Comparison of ENCODE assay signal across 8 cellular contexts in genomic region chr19:8413593-8413923, GRCh38. TPM values are rescaled to one million over a fixed set of nuclear protein-coding genes. Genes with fewer than 3 reads are reported as not detected.
A peak's percentile ranks its signal among the peaks of the same experiment; 100 is the strongest.
DNase-seq lines count a peak whose midpoint lies in the region; ATAC-seq and TF ChIP-seq lines count a peak whose summit lies in the region.

No MANE protein-coding gene starts in this region.

- 20% methylated on average over 6 of the region's 7 CpGs for WGBS in mammary epithelial cell (ENCODE audit: low coverage, missing lambda C conversion rate)

- CTCF ChIA-PET in mammary epithelial cell (lab: Charles Lee; ENCODE audit: low non-redundant PET): interaction anchor here (0.5 to 0.8 kb wide), 9 partner anchors 31 to 226 kb away, joined by 3 to 19 read pairs (median 4); no protein-coding TSS in a partner anchor

- dilution Hi-C loops in mammary epithelial cell (cut with HindIII; ENCODE audit: low sequenced_read_pairs): no loop called here

- TF ChIP-seq CTCF in HL-60 (IDR thresholded peaks at IDR 0.05; ENCODE audit: insufficient read depth, low read length) (no peak), mammary epithelial cell (conservative IDR thresholded peaks at IDR 0.05 in 1 of 2, IDR thresholded peaks at IDR 0.05 in 1 of 2; ENCODE audit: extremely low read depth in 1 of 2, insufficient read depth in 1 of 2, low read depth in 1 of 2, low read length in 2 of 2) (no peak)

- ATAC-seq in HG02571 (IDR thresholded peaks at IDR 0.05; ENCODE audit: unreplicated experiment): no peak

- no peaks in the 10 kb centered on the region for H3K27me3 ChIP-seq in ACC112 (ENCODE audit: insufficient read depth, low read length)
- H3K27me3 ChIP-seq in HL-60 (ENCODE audit: insufficient read depth, poor library complexity, severe bottlenecking): no peaks in the 10 kb centered on the region
- no peaks in the 10 kb centered on the region for H3K27me3 ChIP-seq in mammary epithelial cell (ENCODE audit: insufficient read depth, low read length)
- no peaks in the 10 kb centered on the region for H3K27me3 ChIP-seq in muscle layer of colon (ENCODE audit: control insufficient read depth in 1 of 2, insufficient read depth in 2 of 2, low read length in 2 of 2)

- intact Hi-C loops in mammary epithelial cell (cut with micrococcal nuclease): loop anchor here (1.0 to 5.0 kb wide), 5 partner anchors 31 to 164 kb away; partner anchors contain the start of genes HNRNPM and MYO1F

- DNase-seq in HL-60 (ENCODE audit: low read depth in 1 of 2, low spot score in 1 of 2) (no peak), mammary epithelial cell (no peak), putamen (ENCODE audit: low spot score) (no peak), ureter (ENCODE audit: low spot score) (no peak), RKO (ENCODE audit: low spot score) (no peak)

- H2AFZ ChIP-seq in ACC112 (ENCODE audit: low read length, unreplicated experiment): peak overlapping the region; percentile 62
- peak overlapping the region; percentile 95 for H2AFZ ChIP-seq in mammary epithelial cell (ENCODE audit: low read depth, low read length)

- peak overlapping the region; percentile 98 for H3K4me2 ChIP-seq in mammary epithelial cell (ENCODE audit: insufficient read depth, low read depth, low read length)

- H3K9me3 ChIP-seq in mammary epithelial cell (replicated peaks; ENCODE audit: insufficient read depth, low read length) (no peaks in the 10 kb centered on the region), muscle layer of colon (ENCODE audit: low read length) (no peaks in the 10 kb centered on the region)

- H4K20me1 ChIP-seq in mammary epithelial cell (ENCODE audit: insufficient read depth, low read length): no peaks in the 10 kb centered on the region

- H3K36me3 ChIP-seq in ACC112 (ENCODE audit: insufficient read depth, low read length) (no peaks in the 10 kb centered on the region), mammary epithelial cell (ENCODE audit: insufficient read depth, low read length) (no peaks in the 10 kb centered on the region), muscle layer of colon (ENCODE audit: insufficient read depth, low read length) (no peaks in the 10 kb centered on the region)

- no TSS peak for BruUV-seq in mammary epithelial cell (replicated peaks; lab: Mats Ljungman, UMichigan)

- H3K9ac ChIP-seq in mammary epithelial cell (ENCODE audit: insufficient read depth, low read length) (peak overlapping the region; percentile 40), muscle layer of colon (ENCODE audit: low read length) (peak overlapping the region; percentile 68)

- H3K4me3 ChIP-seq in ACC112 (ENCODE audit: low read depth, low read length) (peak overlapping the region; percentile 76), HL-60 (replicated peaks; ENCODE audit: insufficient read depth, low read length) (peak overlapping the region; percentile 54), mammary epithelial cell (replicated peaks in 1 of 3; ENCODE audit: insufficient read depth in 1 of 3, low read depth in 2 of 3, low read length in 3 of 3) (peak overlapping the region; percentile 74 to 80 (median 80)), muscle layer of colon (ENCODE audit: low read depth in 1 of 2, low read length in 2 of 2) (peak overlapping the region; percentile 66 to 92)

- no peaks in the 10 kb centered on the region for H3K79me2 ChIP-seq in ACC112 (ENCODE audit: control insufficient read depth, insufficient read depth, low read length, unreplicated experiment)
- H3K79me2 ChIP-seq in mammary epithelial cell (ENCODE audit: insufficient read depth, low read length): no peaks in the 10 kb centered on the region

- in situ Hi-C loops in mammary epithelial cell (cut with MboI; ENCODE audit: low sequenced_read_pairs in 2 of 2): no loop called here

- no peaks in the 10 kb centered on the region for H3K4me1 ChIP-seq in ACC112 (ENCODE audit: control insufficient read depth, insufficient read depth, low read length, unreplicated experiment)
- peaks cover 5% of the 10 kb centered on the region for H3K4me1 ChIP-seq in mammary epithelial cell (ENCODE audit: insufficient read depth, low read length)
- peaks cover 32% of the 10 kb centered on the region for H3K4me1 ChIP-seq in muscle layer of colon (ENCODE audit: insufficient read depth, low read length)

- H3K27ac ChIP-seq in ACC112 (ENCODE audit: low read depth, low read length) (no peak overlapping the region), HL-60 (replicated peaks) (no peak overlapping the region), mammary epithelial cell (ENCODE audit: insufficient read depth, low read depth, low read length) (no peak overlapping the region), muscle layer of colon (ENCODE audit: low read depth, low read length) (peak overlapping the region; percentile 47)

RNA-seq across cellular contexts. Expression of gene MARCHF2, which starts 0.5 kb away (rescaled TPM):
- 10 to 100 TPM; 21.9 to 48.3 TPM for total RNA-seq in mammary epithelial cell
- 22.4 TPM for polyA plus RNA-seq in mammary epithelial cell
- 33.3 TPM for polyA minus RNA-seq in mammary epithelial cell
- total RNA-seq in ureter: 41.3 TPM

RNA-seq across cellular contexts. Expression of gene RAB11B, which starts 23.4 kb away (rescaled TPM):
- 10 to 100 TPM; 24.0 to 88.3 TPM for total RNA-seq in mammary epithelial cell
- polyA plus RNA-seq in mammary epithelial cell: 47.7 TPM
- 14.4 TPM for polyA minus RNA-seq in mammary epithelial cell
- 133 TPM for total RNA-seq in ureter

RNA-seq across cellular contexts. Expression of gene HNRNPM, which starts 31.2 kb away (rescaled TPM):
- total RNA-seq in mammary epithelial cell (100 to 1,000 TPM in 1 of 2 donors, 10 to 100 TPM in 1; 29.2 to 164 TPM), ureter (205 TPM)
- polyA plus RNA-seq in mammary epithelial cell: 116 TPM
- 100.0 TPM for polyA minus RNA-seq in mammary epithelial cell

RNA-seq across cellular contexts. Expression of gene ANGPTL4, which starts 49.6 kb away (rescaled TPM):
- total RNA-seq in mammary epithelial cell (100 to 1,000 TPM in 1 of 2 donors, 10 to 100 TPM in 1; 75.8 to 294 TPM), ureter (13.2 TPM)
- 551 TPM for polyA plus RNA-seq in mammary epithelial cell
- polyA minus RNA-seq in mammary epithelial cell: 208 TPM
